ENCODE assay signal across 8 cellular contexts in genomic region chr22:28907311-28908008, GRCh38. TPM values are rescaled to one million over a fixed set of nuclear protein-coding genes. Genes with fewer than 3 reads are reported as not detected.
DNase-seq lines count a peak whose midpoint lies in the region; ATAC-seq and TF ChIP-seq lines count a peak whose summit lies in the region.

No MANE protein-coding gene starts in this region.

- H3K27me3 Mint-ChIP-seq in type B pancreatic cell = no peaks in the 10 kb centered on the region

- intact Hi-C loops in gastrocnemius medialis (cut with DNase I; ENCODE audit: low total_unique reads) = no loop called here

- no peaks in the 10 kb centered on the region for H3K9me3 Mint-ChIP-seq in type B pancreatic cell

- no peak overlapping the region for H3K4me3 Mint-ChIP-seq in type B pancreatic cell

- POLR2A ChIA-PET in HEK293T (lab: Yijun Ruan, JAX) = interaction anchor here (1.5 kb wide), 1 partner anchor 10 kb away, joined by 3 read pairs; no protein-coding TSS in a partner anchor

- peaks cover 51 to 70% of the 10 kb centered on the region in 2 donors for H3K4me1 ChIP-seq in gastrocnemius medialis

- in situ Hi-C loops in gastrocnemius medialis (cut with MboI; ENCODE audit: low sequenced_read_pairs in 4 of 4) = no loop called here

- H3K27ac ChIP-seq in caudate nucleus (ENCODE audit: low read depth, low read length) (peak overlapping the region; percentile 5), gastrocnemius medialis (no peak overlapping the region)

- DNase-seq in activated naive CD4-positive, alpha-beta T cell treated with Interleukin-2 at 50 U/mL for 16 hours = peak; percentile 62
- no peak for DNase-seq in activated naive CD4-positive, alpha-beta T cell (lab: John Stamatoyannopoulos, UW)
- DNase-seq in caudate nucleus (lab: John Stamatoyannopoulos, UW) (peak in 1 of 61 donors; percentile 27), type B pancreatic cell (ENCODE audit: extremely low spot score, unreplicated experiment) (no peak), HEK293T (ENCODE audit: extremely low spot score) (no peak), gastrocnemius medialis (no peak), midbrain (lab: John Stamatoyannopoulos, UW) (no peak)

- peaks cover 82% of the 10 kb centered on the region for H3K4me1 Mint-ChIP-seq in type B pancreatic cell (ENCODE audit: unreplicated experiment)

- no peaks in the 10 kb centered on the region for H3K36me3 ChIP-seq in gastrocnemius medialis

- H3K9me3 ChIP-seq in gastrocnemius medialis = no peaks in the 10 kb centered on the region

- H3K4me3 ChIP-seq in gastrocnemius medialis = no peak overlapping the region

- ATAC-seq in HG03378 (IDR thresholded peaks at IDR 0.05; ENCODE audit: unreplicated experiment) (peak; percentile 62), gastrocnemius medialis (no peak)

- CTCF ChIA-PET in HEK293T (lab: Yijun Ruan, JAX) = no interaction called here

- TF ChIP-seq CTCF in type B pancreatic cell (conservative IDR thresholded peaks at IDR 0.05) = no peak
- no peak for TF ChIP-seq CTCF in gastrocnemius medialis (IDR thresholded peaks at IDR 0.05 in 4 of 5, conservative IDR thresholded peaks at IDR 0.05 in 1 of 5)

- H3K27me3 ChIP-seq in gastrocnemius medialis = no peaks in the 10 kb centered on the region

- H3K27ac Mint-ChIP-seq in type B pancreatic cell = peak overlapping the region; percentile 23

- no peak for TF ChIP-seq POLR2A in gastrocnemius medialis (IDR thresholded peaks at IDR 0.05)

- H3K36me3 Mint-ChIP-seq in type B pancreatic cell = no peaks in the 10 kb centered on the region

TF ChIP-seq in HEK293T, 16 proteins besides CTCF, POLR2A, EP300 and RAD21:
- TF ChIP-seq FOXK2 (IDR thresholded peaks at IDR 0.05) (no peak), SP1 (IDR thresholded peaks at IDR 0.05) (no peak), LEF1 (IDR thresholded peaks at IDR 0.05; ENCODE audit: borderline replicate concordance) (no peak), ARNT (IDR thresholded peaks at IDR 0.05) (no peak), SUZ12 (IDR thresholded peaks at IDR 0.05) (no peak), L3MBTL2 (conservative IDR thresholded peaks at IDR 0.05) (no peak), PKNOX1 (IDR thresholded peaks at IDR 0.05) (no peak), CTBP1 (IDR thresholded peaks at IDR 0.05; ENCODE audit: borderline replicate concordance) (no peak), TARDBP (IDR thresholded peaks at IDR 0.05) (no peak), FOXM1 (IDR thresholded peaks at IDR 0.05; ENCODE audit: borderline replicate concordance) (no peak), ZNF384 (IDR thresholded peaks at IDR 0.05) (no peak), HDGF (IDR thresholded peaks at IDR 0.05; ENCODE audit: borderline replicate concordance) (no peak), FOXA1 (IDR thresholded peaks at IDR 0.05) (no peak), BHLHE40 (IDR thresholded peaks at IDR 0.05; ENCODE audit: borderline replicate concordance) (no peak), ELF4 (IDR thresholded peaks at IDR 0.05) (no peak), NFRKB (IDR thresholded peaks at IDR 0.05) (no peak)

RNA-seq across cellular contexts. Expression of gene ZNRF3, which starts 24.1 kb away (rescaled TPM):
- total RNA-seq in type B pancreatic cell (ENCODE audit: low replicate concordance) (17.9 and 23.1 TPM in 2 replicates), gastrocnemius medialis (10 to 100 TPM in 3 of 4 donors, 1 to 10 TPM in 1; 7.8 to 19.1 (median 11.1) TPM)
